18 cellular contexts compared by ENCODE assay signal in the genomic region with DNA sequence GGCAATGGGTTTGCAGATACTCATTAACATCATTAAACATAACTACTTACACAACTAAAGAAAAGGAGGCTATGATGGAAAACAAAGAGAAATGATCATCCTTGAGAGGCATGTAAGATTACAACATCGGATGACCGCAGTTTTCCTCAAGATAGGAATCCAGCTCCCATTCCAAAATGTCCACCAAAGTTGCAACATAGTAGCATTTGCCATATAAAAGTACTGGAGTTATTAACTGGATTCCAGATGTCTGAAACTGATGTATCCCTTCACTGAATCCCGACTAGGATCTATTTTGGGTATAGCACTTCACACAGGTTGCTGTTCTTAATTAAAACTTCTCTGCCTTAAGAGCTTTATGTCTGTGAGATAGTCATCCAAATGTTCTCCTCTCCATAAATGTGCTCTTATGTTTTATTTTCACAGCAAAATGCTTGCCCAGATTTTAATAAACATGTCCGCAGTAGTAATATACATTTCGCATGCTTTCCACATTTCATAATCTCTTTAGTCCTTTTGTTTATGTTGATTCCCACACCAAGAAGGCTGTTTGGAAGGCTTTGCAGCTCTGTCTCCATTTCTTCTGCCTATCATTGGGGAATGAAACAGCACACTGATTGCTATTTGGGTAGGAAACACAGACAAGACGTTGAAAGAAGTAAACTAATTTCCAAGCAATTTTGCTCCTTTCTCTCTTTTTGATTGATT.
A peak's percentile ranks its signal among the peaks of the same experiment; 100 is the strongest.
DNase-seq lines count a peak whose midpoint lies in the region; ATAC-seq and TF ChIP-seq lines count a peak whose summit lies in the region.
"Had no signal": no experiment of that assay in that cellular context is flagged by ENCODE, and none has a peak within 500 bp of the region (broad histone marks: within the 10 kb centered on the region; RNA-seq: fewer than 3 reads in every experiment).

No MANE protein-coding gene starts in this region.

- DNase-seq in AG10803 (ENCODE audit: low read depth) (peak; percentile 97), LHCN-M2 (ENCODE audit: low read depth) (peak; percentile 56), fibroblast of pulmonary artery (ENCODE audit: low read depth) (peak; percentile 60), osteoblast (ENCODE audit: insufficient read length, low spot score, missing footprints) (peak; percentile 86), NCI-H748 treated with DMSO at 0.1 percent for 48 hours (lab: John Stamatoyannopoulos, UW) (no peak), HT-29 (ENCODE audit: low spot score) (no peak)
- no peak for DNase-seq in activated CD4-positive, alpha-beta memory T cell treated with anti-CD3 and anti-CD28 coated beads for 36 hours
- DNase-seq: activated CD8-positive, alpha-beta memory T cell treated with anti-CD3 and anti-CD28 coated beads, Interleukin-2, amount 50 U/mL, for 4 hours; activated naive CD4-positive, alpha-beta T cell; effector CD8-positive, alpha-beta T cell; NCI-H1417; NK-92 treated with Interleukin-12 subunit alpha and Interleukin-12 subunit beta, amount 100 ng/mL, for 24 hours; small intestine; stimulated activated naive CD4-positive, alpha-beta T cell had no signal

- no peaks in the 10 kb centered on the region for H3K79me2 ChIP-seq in osteoblast (ENCODE audit: insufficient read depth, low read length)

- H3K4me3 ChIP-seq in AG10803 (ENCODE audit: low read length): no peak overlapping the region
- no peak overlapping the region for H3K4me3 ChIP-seq in fibroblast of pulmonary artery (replicated peaks; ENCODE audit: low read depth, low read length)
- H3K4me3 ChIP-seq in osteoblast (ENCODE audit: insufficient read depth, low read length): no peak overlapping the region

- H3K9me3 Mint-ChIP-seq in activated CD4-positive, alpha-beta memory T cell treated with anti-CD3 and anti-CD28 coated beads for 36 hours: no peaks in the 10 kb centered on the region
- H3K9me3 Mint-ChIP-seq: T-helper 1 cell treated with Interleukin-12 subunit alpha and Interleukin-12 subunit beta and Interleukin-4 antibody, amounts not matched to agents 30 μg/mL and 1 μg/mL, for 36 hours had no signal

- no peaks in the 10 kb centered on the region for H3K27me3 Mint-ChIP-seq in activated CD4-positive, alpha-beta memory T cell treated with anti-CD3 and anti-CD28 coated beads for 36 hours

- H4K20me1 ChIP-seq in osteoblast (ENCODE audit: insufficient read depth, low read length): no peaks in the 10 kb centered on the region

- H3K27me3 ChIP-seq in osteoblast (ENCODE audit: insufficient read depth, low read length): no peaks in the 10 kb centered on the region

- no peaks in the 10 kb centered on the region for H3K36me3 Mint-ChIP-seq in activated CD4-positive, alpha-beta memory T cell treated with anti-CD3 and anti-CD28 coated beads for 36 hours

- H3K4me2 ChIP-seq in osteoblast (ENCODE audit: insufficient read depth, low read length): no peak overlapping the region
- H3K4me2 ChIP-seq: KMS-11 had no signal

- intact Hi-C loops in activated CD4-positive, alpha-beta memory T cell treated with anti-CD3 and anti-CD28 coated beads for 36 hours (cut with micrococcal nuclease): no loop called here

- H3K27ac ChIP-seq in osteoblast (ENCODE audit: low read depth, low read length): peak overlapping the region; percentile 9
- H3K27ac ChIP-seq: KMS-11 had no signal

- peaks cover 4% of the 10 kb centered on the region for H3K4me1 Mint-ChIP-seq in activated CD4-positive, alpha-beta memory T cell treated with anti-CD3 and anti-CD28 coated beads for 36 hours (ENCODE audit: low read depth)

- no peak overlapping the region for H3K4me3 Mint-ChIP-seq in activated CD4-positive, alpha-beta memory T cell treated with anti-CD3 and anti-CD28 coated beads for 36 hours
- H3K4me3 Mint-ChIP-seq: T-helper 1 cell treated with Interleukin-12 subunit alpha and Interleukin-12 subunit beta and Interleukin-4 antibody, amounts not matched to agents 30 μg/mL and 1 μg/mL, for 36 hours had no signal

- H3K27ac Mint-ChIP-seq in activated CD4-positive, alpha-beta memory T cell treated with anti-CD3 and anti-CD28 coated beads for 36 hours: no peak overlapping the region
- H3K27ac Mint-ChIP-seq: T-helper 1 cell treated with Interleukin-12 subunit alpha and Interleukin-12 subunit beta and Interleukin-4 antibody, amounts not matched to agents 30 μg/mL and 1 μg/mL, for 36 hours had no signal

- no peak for TF ChIP-seq CTCF in AG10803 (conservative IDR thresholded peaks at IDR 0.05; ENCODE audit: low read length)
- no peak for TF ChIP-seq CTCF in fibroblast of pulmonary artery (IDR thresholded peaks at IDR 0.05; ENCODE audit: low read length, missing control alignments)
- no peak for TF ChIP-seq CTCF in osteoblast (IDR thresholded peaks at IDR 0.05; ENCODE audit: extremely low read depth, low read depth, low read length)

- peak overlapping the region; percentile 11 for H2AFZ ChIP-seq in osteoblast (ENCODE audit: low read length)

- H3K4me1 ChIP-seq in osteoblast (ENCODE audit: insufficient read depth, low read length): peaks cover 25% of the 10 kb centered on the region

- no peak for ATAC-seq in HG02840 (IDR thresholded peaks at IDR 0.05; ENCODE audit: low FRiP score, unreplicated experiment)
- ATAC-seq: activated CD4-positive, CD25-positive, alpha-beta regulatory T cell treated with anti-CD3 and anti-CD28 coated beads, Interleukin-2, amount 50 U/mL, for 24 hours had no signal

- POLR2A ChIA-PET in activated CD4-positive, alpha-beta memory T cell treated with anti-CD3 and anti-CD28 coated beads for 36 hours (lab: Charles Lee): no interaction called here

- CTCF ChIA-PET in activated CD4-positive, alpha-beta memory T cell treated with anti-CD3 and anti-CD28 coated beads for 36 hours (lab: Charles Lee): interaction anchor here (0.9 kb wide), 1 partner anchor 91 kb away, joined by 3 read pairs; no protein-coding TSS in a partner anchor

- H3K9me3 ChIP-seq in osteoblast (ENCODE audit: low read depth, low read length): no peaks in the 10 kb centered on the region

- no peaks in the 10 kb centered on the region for H3K36me3 ChIP-seq in osteoblast (ENCODE audit: insufficient read depth, low read length)

Comparison
In these comparisons a context has a peak if more than half of its experiments do, and no peak if none do; other contexts are left out.
1. DNase-seq: peak in AG10803 (single experiment), LHCN-M2 (single experiment), fibroblast of pulmonary artery (single experiment) and osteoblast (single experiment); none in NCI-H748 treated with DMSO at 0.1 percent for 48 hours (single experiment), activated CD4-positive, alpha-beta memory T cell treated with anti-CD3 and anti-CD28 coated beads for 36 hours (single experiment) and HT-29 (single experiment).